In the genomic region with DNA sequence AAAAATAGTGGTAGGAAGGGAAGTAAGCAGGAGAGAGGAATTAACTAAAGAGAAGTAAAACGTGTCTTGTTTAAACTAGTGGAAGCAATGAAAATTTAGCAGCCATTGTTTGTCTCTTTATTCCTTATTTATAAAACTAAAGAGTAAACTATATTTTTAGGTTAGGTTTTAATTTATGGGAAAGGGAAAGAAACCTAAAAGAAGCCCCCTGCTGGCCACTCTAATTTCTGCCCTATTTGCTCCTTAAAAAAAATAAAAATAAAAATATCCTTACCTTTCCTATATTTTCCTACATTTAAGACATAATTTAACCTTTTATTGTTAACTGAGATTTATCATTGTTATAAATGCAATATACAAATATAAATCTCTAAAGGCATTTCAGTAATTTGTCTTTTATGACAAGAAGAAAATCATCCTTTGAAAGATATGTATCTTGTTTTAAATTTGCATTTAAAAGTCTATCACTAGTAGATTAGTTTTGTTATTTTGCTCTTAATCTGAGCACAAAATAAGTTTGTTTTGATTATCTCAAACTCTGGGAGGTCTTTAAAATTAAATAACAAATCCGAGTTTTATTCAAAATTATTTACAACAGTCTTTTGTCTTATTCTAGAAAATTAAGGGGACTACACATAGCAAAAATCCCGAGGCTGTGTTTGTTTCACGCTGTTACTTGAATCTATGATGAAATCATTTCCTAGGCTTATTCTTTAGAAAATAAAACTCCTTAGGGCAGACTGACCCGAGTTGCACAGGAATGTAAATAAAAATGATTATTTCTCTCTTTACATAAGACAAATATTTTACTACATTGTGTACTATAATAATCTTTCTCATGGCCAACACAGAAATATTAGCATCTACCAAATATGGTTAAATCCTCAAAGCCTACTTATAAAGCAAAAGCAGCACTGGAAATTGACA, we compare ENCODE assay signal across 8 cellular contexts.
DNase-seq lines count a peak whose midpoint lies in the region; ATAC-seq, FAIRE-seq and TF ChIP-seq lines count a peak whose summit lies in the region.

No MANE protein-coding gene starts in this region.

- H3K27ac ChIP-seq in kidney (ENCODE audit: low read depth in 2 of 2, low read length in 2 of 2): no peak overlapping the region

- peaks cover 42% of the 10 kb centered on the region for H3K4me1 Mint-ChIP-seq in activated B cell treated with CpG ODN at 0.5 μM for 24 hours
- H3K4me1 Mint-ChIP-seq in activated CD4-positive, alpha-beta memory T cell treated with anti-CD3 and anti-CD28 coated beads for 36 hours (ENCODE audit: low read depth): no peaks in the 10 kb centered on the region

- H3K36me3 Mint-ChIP-seq in activated B cell treated with CpG ODN at 0.5 μM for 24 hours (ENCODE audit: low read depth): no peaks in the 10 kb centered on the region
- no peaks in the 10 kb centered on the region for H3K36me3 Mint-ChIP-seq in activated CD4-positive, alpha-beta memory T cell treated with anti-CD3 and anti-CD28 coated beads for 36 hours

- FAIRE-seq in A204.1 (lab: Jason Lieb, UNC) (peak; percentile 73), kidney (lab: Jason Lieb, UNC) (no peak)

- no peak overlapping the region for H3K4me3 Mint-ChIP-seq in activated B cell treated with CpG ODN at 0.5 μM for 24 hours
- H3K4me3 Mint-ChIP-seq in activated CD4-positive, alpha-beta memory T cell treated with anti-CD3 and anti-CD28 coated beads for 36 hours: no peak overlapping the region

- H3K9me3 ChIP-seq in kidney (ENCODE audit: control insufficient read depth in 1 of 2, low read length in 2 of 2): no peaks in the 10 kb centered on the region

- H3K4me1 ChIP-seq in kidney (ENCODE audit: control insufficient read depth in 1 of 2, insufficient read depth in 1 of 2, low read depth in 1 of 2, low read length in 2 of 2): peaks cover 0 to 4% of the 10 kb centered on the region in 2 donors

- H3K27ac Mint-ChIP-seq in activated B cell treated with CpG ODN at 0.5 μM for 24 hours: no peak overlapping the region
- no peak overlapping the region for H3K27ac Mint-ChIP-seq in activated CD4-positive, alpha-beta memory T cell treated with anti-CD3 and anti-CD28 coated beads for 36 hours

- H3K27me3 Mint-ChIP-seq in activated B cell treated with CpG ODN at 0.5 μM for 24 hours: no peaks in the 10 kb centered on the region
- no peaks in the 10 kb centered on the region for H3K27me3 Mint-ChIP-seq in activated CD4-positive, alpha-beta memory T cell treated with anti-CD3 and anti-CD28 coated beads for 36 hours

- H3K9me3 Mint-ChIP-seq in activated B cell treated with CpG ODN at 0.5 μM for 24 hours: peaks cover 3% of the 10 kb centered on the region
- H3K9me3 Mint-ChIP-seq in activated CD4-positive, alpha-beta memory T cell treated with anti-CD3 and anti-CD28 coated beads for 36 hours: no peaks in the 10 kb centered on the region

- intact Hi-C loops in activated B cell treated with CpG ODN at 0.5 μM for 24 hours (cut with micrococcal nuclease) (loop anchor here (1.0 to 10.0 kb wide), 4 partner anchors 432 to 604 kb away; no protein-coding TSS in a partner anchor), kidney (cut with DNase I) (loop anchor here (5.0 kb wide), 1 partner anchor 619 kb away; no protein-coding TSS in a partner anchor)
- intact Hi-C loops in activated CD4-positive, alpha-beta memory T cell treated with anti-CD3 and anti-CD28 coated beads for 36 hours (cut with micrococcal nuclease): loop anchor here (2.0 to 10.0 kb wide), 3 partner anchors 460 to 729 kb away; no protein-coding TSS in a partner anchor

- no peak overlapping the region for H3K9ac ChIP-seq in kidney (ENCODE audit: low read length in 2 of 2)

- TF ChIP-seq CTCF in GM12865 (IDR thresholded peaks at IDR 0.05; ENCODE audit: insufficient read depth, low read depth, low read length, missing control alignments): peak; percentile 36
- TF ChIP-seq CTCF in activated B cell treated with CpG ODN at 0.5 μM for 24 hours (IDR thresholded peaks at IDR 0.05): peak; percentile 24
- TF ChIP-seq CTCF in kidney (IDR thresholded peaks at IDR 0.05; ENCODE audit: borderline replicate concordance, extremely low read depth, insufficient read depth): peak; percentile 22

- CTCF ChIA-PET in activated B cell treated with CpG ODN at 0.5 μM for 24 hours (lab: Charles Lee): interaction anchor here (1.0 to 1.7 kb wide), 4 partner anchors 28 to 618 kb away, joined by 3 to 26 read pairs (median 3); no protein-coding TSS in a partner anchor
- CTCF ChIA-PET in activated CD4-positive, alpha-beta memory T cell treated with anti-CD3 and anti-CD28 coated beads for 36 hours (lab: Charles Lee): interaction anchor here (1.0 to 1.7 kb wide), 6 partner anchors 26 to 672 kb away, joined by 3 to 8 read pairs (median 3); no protein-coding TSS in a partner anchor

- POLR2A ChIA-PET in activated B cell treated with CpG ODN at 0.5 μM for 24 hours (lab: Charles Lee): no interaction called here
- POLR2A ChIA-PET in activated CD4-positive, alpha-beta memory T cell treated with anti-CD3 and anti-CD28 coated beads for 36 hours (lab: Charles Lee): no interaction called here

- no peaks in the 10 kb centered on the region for H3K36me3 ChIP-seq in kidney (ENCODE audit: control insufficient read depth in 1 of 2, insufficient read depth in 2 of 2, low read length in 2 of 2)

- ATAC-seq in activated B cell treated with CpG ODN at 0.5 μM for 24 hours (ENCODE audit: low read depth): no peak
- ATAC-seq in GM19328 (IDR thresholded peaks at IDR 0.05; ENCODE audit: unreplicated experiment): no peak

- DNase-seq in GM12865 (ENCODE audit: low read depth): peak; percentile 26
- no peak for DNase-seq in activated B cell treated with CpG ODN at 0.5 μM for 24 hours
- DNase-seq in kidney: no peak
- DNase-seq in SHP77 (lab: John Stamatoyannopoulos, UW): no peak
- DNase-seq in Ammon's horn (ENCODE audit: low spot score): no peak
- DNase-seq in activated CD4-positive, alpha-beta memory T cell treated with anti-CD3 and anti-CD28 coated beads for 36 hours: no peak

- H3K4me3 ChIP-seq in GM12865 (ENCODE audit: low read depth, low read length) (no peak overlapping the region), kidney (ENCODE audit: low read length in 2 of 2) (no peak overlapping the region)
